ENCODE assay signal across 1 cellular context in genomic region chr10:132984801-132985545, GRCh38.
TF ChIP-seq lines count a peak whose summit lies in the region.

No MANE protein-coding gene starts in this region.

TF ChIP-seq in HepG2, 621 proteins besides CTCF, POLR2A, EP300 and RAD21:
- TF ChIP-seq TERF1 (CRISPR knock-in tag; IDR thresholded peaks at IDR 0.05) (no peak), CENPT (CRISPR knock-in tag; IDR thresholded peaks at IDR 0.05; ENCODE audit: low read depth) (no peak), NCOA1 (CRISPR knock-in tag; IDR thresholded peaks at IDR 0.05) (no peak), DBP (CRISPR knock-in tag; IDR thresholded peaks at IDR 0.05; ENCODE audit: not compliant biosample characterization) (no peak), SNAPC5 (CRISPR knock-in tag; IDR thresholded peaks at IDR 0.05; ENCODE audit: borderline replicate concordance) (no peak), MYC (CRISPR knock-in tag; IDR thresholded peaks at IDR 0.05; ENCODE audit: borderline replicate concordance) (no peak), TBX2 (CRISPR knock-in tag; IDR thresholded peaks at IDR 0.05; ENCODE audit: borderline replicate concordance) (no peak), NFIC (IDR thresholded peaks at IDR 0.05; ENCODE audit: low read length) (no peak), POLR2AphosphoS2 (IDR thresholded peaks at IDR 0.05; ENCODE audit: low read depth, low read length) (no peak), KLF13 (CRISPR knock-in tag; IDR thresholded peaks at IDR 0.05) (no peak), ARID2 (CRISPR knock-in tag; IDR thresholded peaks at IDR 0.05; ENCODE audit: borderline replicate concordance) (no peak), STAT5B (CRISPR knock-in tag; IDR thresholded peaks at IDR 0.05) (no peak)
